In the genomic region with DNA sequence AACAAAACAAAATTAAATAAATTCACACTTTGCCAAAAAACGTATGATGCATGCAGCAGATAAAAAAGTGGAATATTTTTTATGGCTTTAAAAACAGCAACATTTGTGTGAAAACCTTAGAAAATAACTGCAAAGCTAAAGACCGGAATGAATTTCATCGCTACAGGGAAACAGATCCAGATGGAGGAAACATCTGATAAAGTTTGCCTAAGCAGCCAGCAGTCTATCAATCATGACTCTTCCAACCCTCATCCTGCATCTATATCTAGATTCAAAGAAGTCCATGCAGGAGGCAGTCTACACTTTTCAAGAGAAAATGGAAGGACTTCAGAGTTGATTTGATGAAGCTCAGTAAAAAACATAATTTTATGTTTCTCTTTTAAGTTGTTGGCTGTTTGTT, we compare ENCODE assay signal across 16 cellular contexts.
DNase-seq lines count a peak whose midpoint lies in the region; ATAC-seq, FAIRE-seq and TF ChIP-seq lines count a peak whose summit lies in the region.
"Had no signal": no experiment of that assay in that cellular context is flagged by ENCODE, and none has a peak within 500 bp of the region (broad histone marks: within the 10 kb centered on the region; RNA-seq: fewer than 3 reads in every experiment).

No MANE protein-coding gene starts in this region.

- no peak overlapping the region for H3K4ac ChIP-seq in IMR-90 (ENCODE audit: low read depth, low read length)

- H4K5ac ChIP-seq in IMR-90 (ENCODE audit: low read depth, low read length): no peak overlapping the region

- no peak overlapping the region for H3K4me3 ChIP-seq in IMR-90 (ENCODE audit: insufficient read depth, low read depth, low read length)
- no peak overlapping the region for H3K4me3 ChIP-seq in Panc1 (ENCODE audit: low read depth in 2 of 2, low read length in 2 of 2)
- H3K4me3 ChIP-seq in K562: no peak overlapping the region
- H3K4me3 ChIP-seq: BLaER1 treated with 17β-estradiol and CSF1 and Interleukin-3, amounts not matched to agents 10 nM and 100 nM had no signal

- DNase-seq in IMR-90 (no peak), Panc1 (ENCODE audit: low read depth, low spot score) (no peak), K562 (ENCODE audit: extremely low read depth in 1 of 4, low spot score in 3 of 4) (peak in 1 of 4 experiments; percentile 48), erythroblast (lab: John Stamatoyannopoulos, UW) (peak; percentile 42 to 54), KBM-7 (no peak), HCEC 1CT (no peak), cerebellar cortex (ENCODE audit: low spot score) (no peak)
- no peak for DNase-seq in activated CD4-positive, alpha-beta T cell treated with anti-CD3 and anti-CD28 coated beads, Interleukin-2, amount 50 U/mL, for 48 hours
- DNase-seq: Calu3; CD8-positive, alpha-beta T cell; GOT3; H7 had no signal

- H3K23ac ChIP-seq in IMR-90 (ENCODE audit: low read depth, low read length): no peak overlapping the region

- H3K79me2 ChIP-seq in K562 (ENCODE audit: control insufficient read depth, insufficient read depth, low read length): no peaks in the 10 kb centered on the region

- TF ChIP-seq POLR2A in IMR-90 (IDR thresholded peaks at IDR 0.05; ENCODE audit: low read depth, low read length): no peak
- no peak for TF ChIP-seq POLR2A in K562 (conservative IDR thresholded peaks at IDR 0.05)
- no peak for TF ChIP-seq POLR2A in erythroblast (IDR thresholded peaks at IDR 0.05; ENCODE audit: low read length)

- H4K20me1 ChIP-seq in IMR-90 (ENCODE audit: insufficient read depth, low read length) (no peaks in the 10 kb centered on the region), K562 (replicated peaks; ENCODE audit: control insufficient read depth, insufficient read depth, low read length) (no peaks in the 10 kb centered on the region)

- H3K56ac ChIP-seq in IMR-90 (ENCODE audit: extremely low read depth, insufficient read depth, low read length): no peak overlapping the region

- in situ Hi-C loops in IMR-90 (cut with MboI; ENCODE audit: low sequenced_read_pairs) (no loop called here), Panc1 (cut with HindIII; ENCODE audit: low pct_unique_long_range_greater_than_20kb, low sequenced_read_pairs) (no loop called here), K562 (cut with MboI) (no loop called here), KBM-7 (cut with MboI; ENCODE audit: low pct_unique_long_range_greater_than_20kb, low sequenced_read_pairs) (no loop called here)

- peak overlapping the region; percentile 27; the same call in 1 of the 2 replicates for H2BK20ac ChIP-seq in IMR-90 (ENCODE audit: low read depth, low read length)

- no peak overlapping the region; the same call in 1 of the 2 replicates for H2BK120ac ChIP-seq in IMR-90 (ENCODE audit: low read depth, low read length)

- dilution Hi-C loops in IMR-90 (cut with HindIII; ENCODE audit: low sequenced_read_pairs, unreplicated experiment): no loop called here

- H3K36me3 ChIP-seq in IMR-90 (ENCODE audit: control insufficient read depth, insufficient read depth, low read length) (peaks cover 22% of the 10 kb centered on the region), Panc1 (ENCODE audit: control insufficient read depth, insufficient read depth, low read length) (peaks cover 5% of the 10 kb centered on the region; the same call in 1 of the 2 replicates), K562 (ENCODE audit: control insufficient read depth, insufficient read depth, low read length) (no peaks in the 10 kb centered on the region)

- peaks cover 10 to 29% of the 10 kb centered on the region in 2 experiments for H3K79me1 ChIP-seq in IMR-90 (ENCODE audit: low read depth in 1 of 2, low read length in 2 of 2)

- no peak overlapping the region for H3K9ac ChIP-seq in IMR-90 (ENCODE audit: low read depth, low read length)
- H3K9ac ChIP-seq in K562 (ENCODE audit: insufficient read depth in 1 of 2, low read depth in 2 of 2, low read length in 2 of 2): no peak overlapping the region
- H3K9ac ChIP-seq: BLaER1 treated with 17β-estradiol and CSF1 and Interleukin-3, amounts not matched to agents 10 nM and 100 nM had no signal

- peaks cover 26% of the 10 kb centered on the region for H3K9me1 ChIP-seq in IMR-90 (ENCODE audit: insufficient read depth, low read length)
- no peaks in the 10 kb centered on the region for H3K9me1 ChIP-seq in K562 (ENCODE audit: control insufficient read depth, insufficient read depth, low read length)

- H3K4me1 ChIP-seq in IMR-90 (ENCODE audit: control insufficient read depth, insufficient read depth, low read length): peaks cover 12% of the 10 kb centered on the region
- no peaks in the 10 kb centered on the region for H3K4me1 ChIP-seq in Panc1 (ENCODE audit: control insufficient read depth, insufficient read depth, low read length)
- H3K4me1 ChIP-seq in K562 (replicated peaks in 1 of 2; ENCODE audit: control insufficient read depth in 2 of 2, insufficient read depth in 2 of 2, low read length in 2 of 2): peaks cover 7 to 29% of the 10 kb centered on the region in 2 experiments; a peak in 2 of 5 replicates

- no peak overlapping the region for H4K91ac ChIP-seq in IMR-90 (ENCODE audit: insufficient read depth, low read depth, low read length)

- H2BK5ac ChIP-seq in IMR-90 (ENCODE audit: low read depth, low read length, poor library complexity, severe bottlenecking): no peak overlapping the region

- CTCF ChIA-PET in IMR-90 (lab: Yijun Ruan, JAX): no interaction called here
- CTCF ChIA-PET in Panc1 (lab: Charles Lee): no interaction called here
- CTCF ChIA-PET in K562 (lab: Yijun Ruan, JAX; ENCODE audit: low intra/inter-chr PET ratio): no interaction called here

- H3K18ac ChIP-seq in IMR-90 (ENCODE audit: low read depth, low read length): peak overlapping the region; percentile 66; the same call in 1 of the 2 replicates

- BruUV-seq in IMR-90 (replicated peaks; lab: Mats Ljungman, UMichigan) (no TSS peak), Panc1 (replicated peaks; lab: Mats Ljungman, UMichigan) (TSS peak; percentile 42), K562 (replicated peaks; lab: Mats Ljungman, UMichigan) (no TSS peak)

- POLR2A ChIA-PET in IMR-90 (lab: Charles Lee; ENCODE audit: unreplicated experiment) (interaction anchor here (0.5 kb wide), 1 partner anchor 514 kb away, joined by 4 read pairs; a partner anchor contains a TSS), Panc1 (lab: Charles Lee) (no interaction called here), K562 (lab: Yijun Ruan, JAX) (interaction anchor here (0.7 to 1.4 kb wide), 3 partner anchors 10 to 32 kb away, joined by 3 to 5 read pairs (median 4); no protein-coding TSS in a partner anchor)

- H2AK5ac ChIP-seq in IMR-90 (ENCODE audit: low read depth, low read length): no peak overlapping the region

- H4K8ac ChIP-seq in IMR-90 (ENCODE audit: low read depth in 2 of 2, low read length in 2 of 2): no peak overlapping the region; a peak in 1 of 4 replicates

- TF ChIP-seq EP300 in K562 (IDR thresholded peaks at IDR 0.05; ENCODE audit: low read length): no peak

- no peak overlapping the region for H2BK15ac ChIP-seq in IMR-90 (ENCODE audit: low read depth, low read length)

- H3K9me3 ChIP-seq in IMR-90 (ENCODE audit: control insufficient read depth, insufficient read depth, low read length) (no peaks in the 10 kb centered on the region), Panc1 (ENCODE audit: control insufficient read depth, insufficient read depth, low read depth, low read length) (no peaks in the 10 kb centered on the region), K562 (replicated peaks; ENCODE audit: control insufficient read depth, insufficient read depth, low read depth, low read length) (no peaks in the 10 kb centered on the region)

- no peak overlapping the region for H3K27ac ChIP-seq in IMR-90 (ENCODE audit: insufficient read depth, low read length)
- peak overlapping the region; percentile 68; the same call in 1 of the 2 replicates for H3K27ac ChIP-seq in Panc1 (ENCODE audit: low read length)
- H3K27ac ChIP-seq in K562 (ENCODE audit: extremely low read depth, low read depth, low read length): no peak overlapping the region
- H3K27ac ChIP-seq: BLaER1 treated with 17β-estradiol and CSF1 and Interleukin-3, amounts not matched to agents 10 nM and 100 nM had no signal

- H3K4me2 ChIP-seq in IMR-90 (ENCODE audit: low read depth, low read length) (no peak overlapping the region), K562 (ENCODE audit: insufficient read depth, low read length) (no peak overlapping the region)

- H3K14ac ChIP-seq in IMR-90 (replicated peaks; ENCODE audit: low read depth, low read length): no peak overlapping the region

- intact Hi-C loops in IMR-90 (cut with micrococcal nuclease): no loop called here
- intact Hi-C loops in Panc1 (cut with micrococcal nuclease; ENCODE audit: unreplicated experiment): no loop called here
- intact Hi-C loops in K562 (cut with micrococcal nuclease): no loop called here

- no peak overlapping the region for H2AK9ac ChIP-seq in IMR-90 (replicated peaks; ENCODE audit: low read depth, low read length, poor library complexity)

- H3K27me3 ChIP-seq in IMR-90 (ENCODE audit: control insufficient read depth, insufficient read depth, low read length): no peaks in the 10 kb centered on the region
- no peaks in the 10 kb centered on the region for H3K27me3 ChIP-seq in Panc1 (ENCODE audit: control insufficient read depth, insufficient read depth, low read length)
- H3K27me3 ChIP-seq in K562 (ENCODE audit: control insufficient read depth in 2 of 2, insufficient read depth in 2 of 2, low read length in 2 of 2): no peaks in the 10 kb centered on the region

- TF ChIP-seq CTCF in IMR-90 (conservative IDR thresholded peaks at IDR 0.05; ENCODE audit: low read depth, low read length) (no peak), Panc1 (IDR thresholded peaks at IDR 0.05) (no peak), K562 (IDR thresholded peaks at IDR 0.05 in 2 of 3, conservative IDR thresholded peaks at IDR 0.05 in 1 of 3; ENCODE audit: insufficient read depth in 2 of 3, low read depth in 1 of 3, low read length in 3 of 3) (no peak)

- FAIRE-seq in K562 (lab: Jason Lieb, UNC): no peak
- FAIRE-seq: GM12892, GM18507, HepG2 had no signal

- ATAC-seq in IMR-90 (ENCODE audit: low read depth) (no peak), Panc1 (no peak), K562 (peak; percentile 50)
- ATAC-seq: CD8-positive, alpha-beta T cell; HepG2 had no signal

- TF ChIP-seq RAD21 in IMR-90 (IDR thresholded peaks at IDR 0.05; ENCODE audit: low read length) (no peak), K562 (CRISPR knock-in tag; conservative IDR thresholded peaks at IDR 0.05 in 1 of 2, IDR thresholded peaks at IDR 0.05 in 1 of 2) (no peak)

- H2AFZ ChIP-seq in IMR-90 (replicated peaks; ENCODE audit: low read length, poor library complexity): no peak overlapping the region
- no peak overlapping the region for H2AFZ ChIP-seq in K562 (ENCODE audit: low read depth, low read length)

- 53% methylated on average over 2 of the region's 3 CpGs; no CpG with 5 or more reads in 1 of the 2 experiments for WGBS in IMR-90 (ENCODE audit: extremely low coverage in 2 of 2, insufficient read length in 1 of 2), 2 experiments
- 5% methylated on average over 3 of the region's 3 CpGs for WGBS in K562 (ENCODE audit: insufficient coverage, low coverage, missing lambda C conversion rate)

TF ChIP-seq in IMR-90, 13 proteins besides CTCF, POLR2A, EP300 and RAD21:
- TF ChIP-seq MAZ (IDR thresholded peaks at IDR 0.05; ENCODE audit: borderline replicate concordance, low read depth, low read length): no peak

TF ChIP-seq in K562, 482 proteins besides CTCF, POLR2A, EP300 and RAD21 (continues in another document):
- TF ChIP-seq MEIS2 (IDR thresholded peaks at IDR 0.05; ENCODE audit: partially characterized antibody) (peak; percentile 93), PURB (CRISPR knock-in tag; IDR thresholded peaks at IDR 0.05; ENCODE audit: low read depth) (no peak)

Comparison
In these comparisons a context has a peak if more than half of its experiments do, and no peak if none do; other contexts are left out.
1. DNase-seq: peak in erythroblast (2 of 2); none in IMR-90 (single experiment), Panc1 (single experiment), KBM-7 (single experiment), HCEC 1CT (single experiment), activated CD4-positive, alpha-beta T cell treated with anti-CD3 and anti-CD28 coated beads, Interleukin-2, amount 50 U/mL, for 48 hours (0 of 2) and cerebellar cortex (single experiment).